In genomic region chr10:78779339-78779955, GRCh38 we compare ENCODE assay signal across 2 cellular contexts.
TF ChIP-seq lines count a peak whose summit lies in the region.

No MANE protein-coding gene starts in this region.

TF ChIP-seq in IMR-90, 13 proteins besides CTCF, POLR2A, EP300 and RAD21:
- TF ChIP-seq SMC3 (IDR thresholded peaks at IDR 0.05; ENCODE audit: low read depth, low read length) (no peak), RCOR1 (IDR thresholded peaks at IDR 0.05; ENCODE audit: insufficient replicate concordance, low read length) (peak; percentile 52)

TF ChIP-seq in H1, 55 proteins besides CTCF, POLR2A, EP300 and RAD21:
- TF ChIP-seq MAFK (IDR thresholded peaks at IDR 0.05; ENCODE audit: low read depth, low read length) (no peak), KDM1A (IDR thresholded peaks at IDR 0.05; ENCODE audit: borderline replicate concordance, low read length) (peak; percentile 67)
